Comparison of ENCODE assay signal across 9 cellular contexts in the genomic region with DNA sequence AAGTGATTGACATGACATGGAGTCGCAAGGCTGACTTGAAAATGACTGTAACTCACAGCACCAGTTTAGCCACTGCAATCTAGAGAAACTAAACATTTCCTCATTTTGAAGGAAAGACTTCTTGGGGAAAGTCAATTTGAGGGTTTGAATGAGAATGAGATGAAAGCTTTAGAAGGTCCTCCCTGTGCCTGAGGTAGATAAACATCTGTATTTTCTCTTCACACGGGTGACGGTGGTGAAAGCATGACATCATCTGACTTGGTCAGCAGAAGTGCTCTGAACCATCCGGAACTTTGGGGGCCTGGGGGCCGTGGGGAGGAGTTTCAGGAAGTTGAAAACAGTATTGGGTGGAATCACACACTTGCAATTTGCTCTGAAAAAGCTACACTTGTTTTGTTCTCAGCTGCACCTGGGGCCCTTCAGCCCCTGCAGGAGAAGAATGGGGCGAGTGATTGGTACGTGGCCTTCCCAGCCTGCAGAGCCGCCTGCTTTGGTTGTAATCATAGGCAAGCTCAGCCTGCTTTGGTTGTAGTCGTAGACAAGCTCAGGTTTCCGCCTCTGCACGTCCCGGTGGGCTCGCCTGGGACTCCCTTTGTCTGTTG. TPM values are rescaled to one million over a fixed set of nuclear protein-coding genes. Genes with fewer than 3 reads are reported as not detected.
DNase-seq lines count a peak whose midpoint lies in the region; ATAC-seq and TF ChIP-seq lines count a peak whose summit lies in the region.
"Had no signal": no experiment of that assay in that cellular context is flagged by ENCODE, and none has a peak within 500 bp of the region (broad histone marks: within the 10 kb centered on the region; RNA-seq: fewer than 3 reads in every experiment).

No MANE protein-coding gene starts in this region.

- peak overlapping the region; percentile 81 for H3K4me3 Mint-ChIP-seq in type B pancreatic cell

- H3K9me3 Mint-ChIP-seq in type B pancreatic cell: no peaks in the 10 kb centered on the region

- H3K4me1 ChIP-seq in HUES64 (ENCODE audit: insufficient read depth, low read length) (peaks cover 5% of the 10 kb centered on the region; the same call in 1 of the 2 replicates), endocrine pancreas (ENCODE audit: control insufficient read depth, insufficient read depth, low read length) (no peaks in the 10 kb centered on the region), neutrophil (ENCODE audit: control insufficient read depth in 1 of 2, insufficient read depth in 1 of 2, low read depth in 1 of 2, low read length in 1 of 2) (peaks cover 67 to 76% of the 10 kb centered on the region in 2 experiments)

- H3K27ac ChIP-seq in HUES64 (ENCODE audit: low read depth, low read length) (peak overlapping the region; percentile 9; the same call in 1 of the 2 replicates), neutrophil (peak overlapping the region; percentile 100)

- H3K36me3 ChIP-seq in HUES64 (ENCODE audit: insufficient read depth, low read length) (peaks cover 32% of the 10 kb centered on the region), endocrine pancreas (ENCODE audit: control insufficient read depth, insufficient read depth, low read length) (no peaks in the 10 kb centered on the region), neutrophil (peaks cover 16% of the 10 kb centered on the region)

- H3K4me3 ChIP-seq in HUES64 (ENCODE audit: low read length) (no peak overlapping the region), endocrine pancreas (ENCODE audit: control insufficient read depth, insufficient read depth, low read length) (no peak overlapping the region), neutrophil (ENCODE audit: low read depth in 1 of 2, low read length in 1 of 2) (peak overlapping the region; percentile 96)

- no peaks in the 10 kb centered on the region for H3K27me3 Mint-ChIP-seq in type B pancreatic cell

- no peaks in the 10 kb centered on the region for H3K27me3 ChIP-seq in HUES64 (ENCODE audit: insufficient read depth, low read length)
- H3K27me3 ChIP-seq in endocrine pancreas (ENCODE audit: control insufficient read depth, insufficient read depth, low read length): no peaks in the 10 kb centered on the region
- H3K27me3 ChIP-seq in neutrophil: no peaks in the 10 kb centered on the region

- H3K9ac ChIP-seq in HUES64 (ENCODE audit: low read depth, low read length) (peak overlapping the region; percentile 27; the same call in 1 of the 2 replicates), endocrine pancreas (ENCODE audit: control insufficient read depth, insufficient read depth, low read length) (peak overlapping the region; percentile 14)

- no peak for ATAC-seq in GM19397 (IDR thresholded peaks at IDR 0.05; ENCODE audit: unreplicated experiment)

- peaks cover 21% of the 10 kb centered on the region for H3K36me3 Mint-ChIP-seq in type B pancreatic cell

- WGBS in HUES64: 81% methylated on average over 13 of the region's 13 CpGs

- peaks cover 70% of the 10 kb centered on the region for H3K4me1 Mint-ChIP-seq in type B pancreatic cell (ENCODE audit: unreplicated experiment)

- no peak for TF ChIP-seq CTCF in neutrophil (IDR thresholded peaks at IDR 0.05)
- no peak for TF ChIP-seq CTCF in type B pancreatic cell (conservative IDR thresholded peaks at IDR 0.05)

- no peaks in the 10 kb centered on the region for H3K9me3 ChIP-seq in HUES64 (ENCODE audit: insufficient read depth, low read depth, low read length)
- no peaks in the 10 kb centered on the region for H3K9me3 ChIP-seq in endocrine pancreas (ENCODE audit: control insufficient read depth, low read length)
- H3K9me3 ChIP-seq in neutrophil: no peaks in the 10 kb centered on the region

- H3K27ac Mint-ChIP-seq in type B pancreatic cell: peak overlapping the region; percentile 92

- DNase-seq in EL (peak; percentile 47), type B pancreatic cell (ENCODE audit: extremely low spot score, unreplicated experiment) (no peak), midbrain (lab: John Stamatoyannopoulos, UW) (no peak)
- peak; percentile 52 to 54 for DNase-seq in activated CD4-positive, alpha-beta T cell treated with anti-CD3 and anti-CD28 coated beads, Interleukin-2, amount 50 U/mL, for 4 hours

RNA-seq across cellular contexts. Expression of gene BANP, which starts 5.0 kb away (rescaled TPM):
- polyA plus RNA-seq in HUES64 (2013, experiment 1 of 2): 12.3 TPM
- polyA plus RNA-seq in HUES64 (2013, experiment 2 of 2): 11.1 TPM
- 28.3 and 36.9 TPM in 2 replicates for total RNA-seq in type B pancreatic cell (ENCODE audit: low replicate concordance)

RNA-seq across cellular contexts. Expression of gene CA5A, which starts 19.9 kb away (rescaled TPM):
- polyA plus RNA-seq in HUES64 (2013, experiment 1 of 2): not detected
- polyA plus RNA-seq in HUES64 (2013, experiment 2 of 2): not detected
- total RNA-seq in type B pancreatic cell (ENCODE audit: low replicate concordance): 0.70 TPM in 1 of 2 replicates, not detected in the other
- polyA plus RNA-seq: keratinocyte had no signal

Comparison
In these comparisons a context has a peak if more than half of its experiments do, and no peak if none do; other contexts are left out.
1. DNase-seq: peak in EL (single experiment) and activated CD4-positive, alpha-beta T cell treated with anti-CD3 and anti-CD28 coated beads, Interleukin-2, amount 50 U/mL, for 4 hours (2 of 2); none in type B pancreatic cell (single experiment) and midbrain (single experiment).
2. H3K4me3 ChIP-seq: peak in neutrophil (2 of 2); none in HUES64 (single experiment) and endocrine pancreas (single experiment).